30 cellular contexts compared by ENCODE assay signal in genomic region chr17:47264171-47264570, GRCh38. TPM values are rescaled to one million over a fixed set of nuclear protein-coding genes. Genes with fewer than 3 reads are reported as not detected.
"Had no signal": no experiment of that assay in that cellular context is flagged by ENCODE, and none has a peak within 500 bp of the region (broad histone marks: within the 10 kb centered on the region; RNA-seq: fewer than 3 reads in every experiment).

No MANE protein-coding gene starts in this region.

- ATAC-seq: foreskin keratinocyte; gastroesophageal sphincter; heart right ventricle; left cardiac atrium; left lung; natural killer cell; psoas muscle; right cardiac atrium; stimulated activated naive B cell treated with anti-CD40 and anti-IgM and Interleukin-4, amounts not matched to agents 10 μg/mL and 1 μg/mL and 100 μg/mL, for 72 hours had no signal

- H3K9me3 ChIP-seq: esophagus muscularis mucosa, gastroesophageal sphincter, heart right ventricle, left lung, ovary, psoas muscle, thoracic aorta, vagina had no signal

- H3K27ac ChIP-seq: esophagus muscularis mucosa, foreskin keratinocyte, gastroesophageal sphincter, heart right ventricle, left lung, ovary, psoas muscle, vagina had no signal

- H3K36me3 ChIP-seq: esophagus muscularis mucosa, gastroesophageal sphincter, heart right ventricle, left lung, ovary, vagina had no signal

- H3K4me3 ChIP-seq: coronary artery, esophagus muscularis mucosa, gastroesophageal sphincter, heart right ventricle, left lung, ovary, psoas muscle, thoracic aorta, vagina had no signal

- H3K4me1 ChIP-seq: vagina had no signal

- DNase-seq: dermis blood vessel endothelial cell; effector memory CD4-positive, alpha-beta T cell; foreskin keratinocyte; heart right ventricle; hippocampal formation; left cardiac atrium; left lung; mesendoderm; midbrain; natural killer cell; occipital lobe; ovary; posterior cingulate gyrus; psoas muscle; right cardiac atrium; small intestine; stimulated activated CD4-positive, alpha-beta T cell treated with anti-CD3 and anti-CD28 coated beads, Interleukin-15, amount 100 ng/mL, for 24 hours; stimulated activated CD4-positive, alpha-beta T cell treated with anti-CD3 and anti-CD28 coated beads, Interleukin-2, amount 100 ng/mL, for 48 hours; stimulated activated naive B cell treated with anti-CD40 and anti-IgM and Interleukin-4, amounts not matched to agents 10 μg/mL and 1 μg/mL and 100 μg/mL, for 72 hours; trophoblast cell had no signal

- H3K27me3 ChIP-seq: esophagus muscularis mucosa, gastroesophageal sphincter, heart right ventricle, left lung, ovary, vagina had no signal

RNA-seq across cellular contexts. Expression of gene ITGB3, which starts 10.5 kb away (rescaled TPM):
- polyA plus RNA-seq: neural cell had no signal

RNA-seq across cellular contexts. Expression of gene MYL4, which starts 55.0 kb away (rescaled TPM):
- total RNA-seq: epithelial cell of proximal tubule, fibroblast of lung, foreskin keratinocyte, kidney epithelial cell, thoracic aorta, ureter, vagina had no signal
- polyA plus RNA-seq: foreskin keratinocyte, neural cell had no signal
